ENCODE assay signal across 17 cellular contexts in genomic region chr4:3661989-3662388, GRCh38.
A peak's percentile ranks its signal among the peaks of the same experiment; 100 is the strongest.
DNase-seq lines count a peak whose midpoint lies in the region; ATAC-seq and TF ChIP-seq lines count a peak whose summit lies in the region.
"Had no signal": no experiment of that assay in that cellular context is flagged by ENCODE, and none has a peak within 500 bp of the region (broad histone marks: within the 10 kb centered on the region; RNA-seq: fewer than 3 reads in every experiment).

No MANE protein-coding gene starts in this region.

- no peak for TF ChIP-seq CTCF in WTC11 (IDR thresholded peaks at IDR 0.05)

- POLR2A ChIA-PET in WTC11 (lab: Charles Lee), result no interaction called here

- H3K4me1 Mint-ChIP-seq in WTC11, result peaks cover 3% of the 10 kb centered on the region
- H3K4me1 Mint-ChIP-seq: CD14-positive monocyte had no signal

- CTCF ChIA-PET in WTC11 (lab: Charles Lee), result no interaction called here

- H3K27me3 Mint-ChIP-seq in WTC11 (ENCODE audit: low read depth), result peaks cover 3% of the 10 kb centered on the region; the same call in 1 of the 2 replicates

- no peak overlapping the region for H3K27ac Mint-ChIP-seq in WTC11
- H3K27ac Mint-ChIP-seq: B cell; CD14-positive monocyte; CD8-positive, alpha-beta T cell had no signal

- no peak overlapping the region for H3K4me3 Mint-ChIP-seq in WTC11
- H3K4me3 Mint-ChIP-seq: B cell; CD14-positive monocyte; CD8-positive, alpha-beta T cell had no signal

- H3K9me3 Mint-ChIP-seq in WTC11, result peaks cover 4% of the 10 kb centered on the region
- H3K9me3 Mint-ChIP-seq: CD8-positive, alpha-beta T cell had no signal

- ATAC-seq in WTC11, result no peak
- no peak for ATAC-seq in GM18870 (IDR thresholded peaks at IDR 0.05; ENCODE audit: unreplicated experiment)
- ATAC-seq in GM21717 (IDR thresholded peaks at IDR 0.05; ENCODE audit: unreplicated experiment), result no peak
- ATAC-seq: CD8-positive, alpha-beta T cell had no signal

- peak; percentile 32 for DNase-seq in DMS79 treated with DMSO at 0.1 percent for 48 hours (lab: John Stamatoyannopoulos, UW)
- no peak for DNase-seq in DMS79 (lab: John Stamatoyannopoulos, UW)
- peak; percentile 46 for DNase-seq in COLO668 (lab: John Stamatoyannopoulos, UW; ENCODE audit: unreplicated experiment)
- DNase-seq in WTC11 (ENCODE audit: low spot score), result no peak
- DNase-seq in retina, result peak; percentile 37
- DNase-seq: ACHN; Caco-2; CD8-positive, alpha-beta T cell; DMS53; EL; IMR-90; Kasumi-1; KBM-7 had no signal

- H3K36me3 Mint-ChIP-seq in WTC11, result no peaks in the 10 kb centered on the region
- H3K36me3 Mint-ChIP-seq: CD14-positive monocyte; CD8-positive, alpha-beta T cell had no signal

TF ChIP-seq in WTC11, 78 proteins besides CTCF, POLR2A, EP300 and RAD21:
- TF ChIP-seq USF2 (CRISPR knock-in tag; IDR thresholded peaks at IDR 0.05), result peak; percentile 42; the same call in 1 of the 2 replicates
- TF ChIP-seq JUN (CRISPR knock-in tag; IDR thresholded peaks at IDR 0.05), result no peak
TF ChIP-seq in WTC11: peak in this region for 1.

Comparison
In these comparisons a context has a peak if more than half of its experiments do, and no peak if none do; other contexts are left out.
1. DNase-seq: peak in DMS79 treated with DMSO at 0.1 percent for 48 hours (single experiment), COLO668 (single experiment) and retina (single experiment); none in DMS79 (single experiment) and WTC11 (single experiment).